In the genomic region with DNA sequence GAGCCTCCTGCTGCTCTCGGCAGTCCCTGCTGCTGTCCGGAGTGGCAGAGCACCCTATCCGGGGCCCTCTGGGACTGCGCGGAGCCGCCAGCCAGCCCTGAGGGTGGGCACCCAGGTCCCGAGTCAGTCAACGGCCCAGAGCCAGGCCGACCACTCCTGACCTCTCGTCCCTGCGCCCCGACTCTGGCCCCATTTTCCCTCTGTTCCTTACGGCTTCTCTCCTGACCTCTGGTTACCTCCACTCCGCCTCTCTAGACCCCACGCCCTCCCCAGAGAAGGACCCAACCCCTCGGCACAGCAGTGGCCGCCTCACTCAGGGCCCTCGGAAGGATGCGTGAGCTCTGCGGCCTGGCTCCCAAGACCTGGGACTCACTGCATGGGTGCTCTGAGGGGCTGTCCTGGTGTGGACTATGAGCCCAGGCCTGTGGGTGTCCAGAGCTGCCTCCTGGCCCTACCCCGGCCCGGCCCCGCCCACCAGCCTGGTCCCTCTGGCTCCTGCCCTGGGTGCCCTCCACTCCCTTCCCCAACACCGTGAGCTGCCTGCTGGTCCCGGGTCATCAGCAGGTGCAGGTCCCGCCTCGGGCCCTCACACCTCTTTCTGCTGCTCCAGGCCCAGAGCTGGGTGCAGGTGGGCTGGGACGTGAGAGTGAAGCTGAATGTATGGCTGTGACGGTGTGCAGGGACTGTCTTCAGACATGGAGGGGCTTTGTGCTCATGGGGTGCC, we compare ENCODE assay signal across 6 cellular contexts.
DNase-seq lines count a peak whose midpoint lies in the region; ATAC-seq, FAIRE-seq and TF ChIP-seq lines count a peak whose summit lies in the region.
"Not testable (repeated sequence)": the region's sequence is repeated elsewhere in the genome, so short reads cannot be mapped to it uniquely, and the experiment has no call there.

No MANE protein-coding gene starts in this region.

- not testable (repeated sequence) for TF ChIP-seq CTCF in activated B cell treated with CpG ODN at 0.5 μM for 24 hours (IDR thresholded peaks at IDR 0.05); esophagus muscularis mucosa (IDR thresholded peaks at IDR 0.05); kidney (IDR thresholded peaks at IDR 0.05; ENCODE audit: borderline replicate concordance, extremely low read depth, insufficient read depth)

- not testable (repeated sequence) for H3K4me3 Mint-ChIP-seq in activated B cell treated with CpG ODN at 0.5 μM for 24 hours; naive thymus-derived CD4-positive, alpha-beta T cell; stimulated activated naive CD8-positive, alpha-beta T cell treated with anti-CD3 and anti-CD28 coated beads, Interleukin-15, amount 100 ng/mL, for 72 hours

- peaks cover 11% of the 10 kb centered on the region for H3K4me1 Mint-ChIP-seq in activated B cell treated with CpG ODN at 0.5 μM for 24 hours
- H3K4me1 Mint-ChIP-seq in naive thymus-derived CD4-positive, alpha-beta T cell; stimulated activated naive CD8-positive, alpha-beta T cell treated with anti-CD3 and anti-CD28 coated beads, Interleukin-15, amount 100 ng/mL, for 72 hours: not testable (repeated sequence)

- DNase-seq in activated B cell treated with CpG ODN at 0.5 μM for 24 hours: peak; percentile 15
- peak; percentile 47 for DNase-seq in activated effector memory CD4-positive, alpha-beta T cell treated with anti-CD3 and anti-CD28 coated beads, Interleukin-2, amount 50 U/mL, for 16 hours
- DNase-seq in esophagus muscularis mucosa (ENCODE audit: extremely low spot score): peak; percentile 60
- peak; percentile 56 for DNase-seq in kidney
- not testable (repeated sequence) for DNase-seq in naive thymus-derived CD4-positive, alpha-beta T cell; stimulated activated naive CD8-positive, alpha-beta T cell treated with anti-CD3 and anti-CD28 coated beads, Interleukin-15, amount 100 ng/mL, for 72 hours

- not testable (repeated sequence) for H3K27ac Mint-ChIP-seq in activated B cell treated with CpG ODN at 0.5 μM for 24 hours; naive thymus-derived CD4-positive, alpha-beta T cell; stimulated activated naive CD8-positive, alpha-beta T cell treated with anti-CD3 and anti-CD28 coated beads, Interleukin-15, amount 100 ng/mL, for 72 hours

- not testable (repeated sequence) for ATAC-seq in activated B cell treated with CpG ODN at 0.5 μM for 24 hours (ENCODE audit: low read depth)
- peak; percentile 13 for ATAC-seq in naive thymus-derived CD4-positive, alpha-beta T cell
- peak; percentile 2 for ATAC-seq in stimulated activated naive CD8-positive, alpha-beta T cell treated with anti-CD3 and anti-CD28 coated beads, Interleukin-15, amount 100 ng/mL, for 72 hours

- not testable (repeated sequence) for H3K9me3 Mint-ChIP-seq in activated B cell treated with CpG ODN at 0.5 μM for 24 hours; naive thymus-derived CD4-positive, alpha-beta T cell; stimulated activated naive CD8-positive, alpha-beta T cell treated with anti-CD3 and anti-CD28 coated beads, Interleukin-15, amount 100 ng/mL, for 72 hours

- not testable (repeated sequence) for TF ChIP-seq EP300 in esophagus muscularis mucosa (IDR thresholded peaks at IDR 0.05)

- CTCF ChIA-PET in activated B cell treated with CpG ODN at 0.5 μM for 24 hours (lab: Charles Lee); naive thymus-derived CD4-positive, alpha-beta T cell (lab: Charles Lee): not testable (repeated sequence)

- H3K4me3 ChIP-seq in esophagus muscularis mucosa; kidney (ENCODE audit: low read length in 2 of 2); naive thymus-derived CD4-positive, alpha-beta T cell (ENCODE audit: low read length): not testable (repeated sequence)

- H3K9me3 ChIP-seq in esophagus muscularis mucosa; kidney (ENCODE audit: control insufficient read depth in 1 of 2, low read length in 2 of 2); naive thymus-derived CD4-positive, alpha-beta T cell (ENCODE audit: control insufficient read depth in 2 of 3, low read length in 3 of 3): not testable (repeated sequence)

- POLR2A ChIA-PET in activated B cell treated with CpG ODN at 0.5 μM for 24 hours (lab: Charles Lee); naive thymus-derived CD4-positive, alpha-beta T cell (lab: Charles Lee): not testable (repeated sequence)

- not testable (repeated sequence) for H3K27me3 ChIP-seq in esophagus muscularis mucosa; naive thymus-derived CD4-positive, alpha-beta T cell (ENCODE audit: control insufficient read depth in 2 of 2, insufficient read depth in 2 of 2, low read length in 2 of 2)

- not testable (repeated sequence) for H3K4me1 ChIP-seq in esophagus muscularis mucosa; kidney (ENCODE audit: control insufficient read depth in 1 of 2, insufficient read depth in 1 of 2, low read depth in 1 of 2, low read length in 2 of 2); naive thymus-derived CD4-positive, alpha-beta T cell (ENCODE audit: control insufficient read depth in 2 of 2, insufficient read depth in 2 of 2, low read length in 2 of 2)

- not testable (repeated sequence) for FAIRE-seq in kidney (lab: Jason Lieb, UNC)

- H3K27me3 Mint-ChIP-seq in activated B cell treated with CpG ODN at 0.5 μM for 24 hours; naive thymus-derived CD4-positive, alpha-beta T cell; stimulated activated naive CD8-positive, alpha-beta T cell treated with anti-CD3 and anti-CD28 coated beads, Interleukin-15, amount 100 ng/mL, for 72 hours: not testable (repeated sequence)

- H3K9ac ChIP-seq in kidney (ENCODE audit: low read length in 2 of 2): not testable (repeated sequence)

- not testable (repeated sequence) for H3K36me3 ChIP-seq in esophagus muscularis mucosa; kidney (ENCODE audit: control insufficient read depth in 1 of 2, insufficient read depth in 2 of 2, low read length in 2 of 2); naive thymus-derived CD4-positive, alpha-beta T cell (ENCODE audit: control insufficient read depth in 2 of 3, insufficient read depth in 3 of 3, low read length in 3 of 3)

- 80% methylated on average over 3 of the region's 29 CpGs for WGBS in esophagus muscularis mucosa

- not testable (repeated sequence) for H3K27ac ChIP-seq in esophagus muscularis mucosa (replicated peaks in 1 of 4); kidney (ENCODE audit: low read depth in 2 of 2, low read length in 2 of 2); naive thymus-derived CD4-positive, alpha-beta T cell (ENCODE audit: low read depth, low read length)

- not testable (repeated sequence) for TF ChIP-seq POLR2A in esophagus muscularis mucosa (IDR thresholded peaks at IDR 0.05; ENCODE audit: low read depth)

- intact Hi-C loops in activated B cell treated with CpG ODN at 0.5 μM for 24 hours (cut with micrococcal nuclease); esophagus muscularis mucosa (cut with DNase I); kidney (cut with DNase I); naive thymus-derived CD4-positive, alpha-beta T cell (cut with micrococcal nuclease): not testable (repeated sequence)

- H3K36me3 Mint-ChIP-seq in activated B cell treated with CpG ODN at 0.5 μM for 24 hours (ENCODE audit: low read depth); naive thymus-derived CD4-positive, alpha-beta T cell: not testable (repeated sequence)
